Comparison of ENCODE assay signal across 1 cellular context in genomic region chr9:121267689-121268597, GRCh38.
A peak's percentile ranks its signal among the peaks of the same experiment; 100 is the strongest.
TF ChIP-seq lines count a peak whose summit lies in the region.

Gene GSN (plus strand): TSS chr9:121268162. CDS start chr9:121301972, 33,810 bp downstream.

TF ChIP-seq in HepG2, 621 proteins besides CTCF, POLR2A, EP300 and RAD21 (continued from another document and continues in another):
- TF ChIP-seq, protein P1, sequence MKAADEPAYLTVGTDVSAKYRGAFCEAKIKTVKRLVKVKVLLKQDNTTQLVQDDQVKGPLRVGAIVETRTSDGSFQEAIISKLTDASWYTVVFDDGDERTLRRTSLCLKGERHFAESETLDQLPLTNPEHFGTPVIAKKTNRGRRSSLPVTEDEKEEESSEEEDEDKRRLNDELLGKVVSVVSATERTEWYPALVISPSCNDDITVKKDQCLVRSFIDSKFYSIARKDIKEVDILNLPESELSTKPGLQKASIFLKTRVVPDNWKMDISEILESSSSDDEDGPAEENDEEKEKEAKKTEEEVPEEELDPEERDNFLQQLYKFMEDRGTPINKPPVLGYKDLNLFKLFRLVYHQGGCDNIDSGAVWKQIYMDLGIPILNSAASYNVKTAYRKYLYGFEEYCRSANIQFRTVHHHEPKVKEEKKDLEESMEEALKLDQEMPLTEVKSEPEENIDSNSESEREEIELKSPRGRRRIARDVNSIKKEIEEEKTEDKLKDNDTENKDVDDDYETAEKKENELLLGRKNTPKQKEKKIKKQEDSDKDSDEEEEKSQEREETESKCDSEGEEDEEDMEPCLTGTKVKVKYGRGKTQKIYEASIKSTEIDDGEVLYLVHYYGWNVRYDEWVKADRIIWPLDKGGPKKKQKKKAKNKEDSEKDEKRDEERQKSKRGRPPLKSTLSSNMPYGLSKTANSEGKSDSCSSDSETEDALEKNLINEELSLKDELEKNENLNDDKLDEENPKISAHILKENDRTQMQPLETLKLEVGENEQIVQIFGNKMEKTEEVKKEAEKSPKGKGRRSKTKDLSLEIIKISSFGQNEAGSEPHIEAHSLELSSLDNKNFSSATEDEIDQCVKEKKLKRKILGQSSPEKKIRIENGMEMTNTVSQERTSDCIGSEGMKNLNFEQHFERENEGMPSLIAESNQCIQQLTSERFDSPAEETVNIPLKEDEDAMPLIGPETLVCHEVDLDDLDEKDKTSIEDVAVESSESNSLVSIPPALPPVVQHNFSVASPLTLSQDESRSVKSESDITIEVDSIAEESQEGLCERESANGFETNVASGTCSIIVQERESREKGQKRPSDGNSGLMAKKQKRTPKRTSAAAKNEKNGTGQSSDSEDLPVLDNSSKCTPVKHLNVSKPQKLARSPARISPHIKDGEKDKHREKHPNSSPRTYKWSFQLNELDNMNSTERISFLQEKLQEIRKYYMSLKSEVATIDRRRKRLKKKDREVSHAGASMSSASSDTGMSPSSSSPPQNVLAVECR (CRISPR knock-in tag; IDR thresholded peaks at IDR 0.05; ENCODE audit: borderline replicate concordance) = no peak
- TF ChIP-seq ZNF20 (CRISPR knock-in tag; IDR thresholded peaks at IDR 0.05) = no peak
- TF ChIP-seq CENPBD1 (CRISPR knock-in tag; IDR thresholded peaks at IDR 0.05; ENCODE audit: borderline replicate concordance, low read depth) = no peak
- no peak for TF ChIP-seq KLF9 (CRISPR knock-in tag; IDR thresholded peaks at IDR 0.05; ENCODE audit: low read depth)
- TF ChIP-seq GZF1 (CRISPR knock-in tag; IDR thresholded peaks at IDR 0.05) = no peak
- TF ChIP-seq HINFP (CRISPR knock-in tag; IDR thresholded peaks at IDR 0.05; ENCODE audit: low read depth) = no peak
- no peak for TF ChIP-seq ATRX (CRISPR knock-in tag; IDR thresholded peaks at IDR 0.05; ENCODE audit: borderline replicate concordance)
- TF ChIP-seq MBD4 (IDR thresholded peaks at IDR 0.05; ENCODE audit: borderline replicate concordance, low read length) = no peak
- TF ChIP-seq, protein P2, sequence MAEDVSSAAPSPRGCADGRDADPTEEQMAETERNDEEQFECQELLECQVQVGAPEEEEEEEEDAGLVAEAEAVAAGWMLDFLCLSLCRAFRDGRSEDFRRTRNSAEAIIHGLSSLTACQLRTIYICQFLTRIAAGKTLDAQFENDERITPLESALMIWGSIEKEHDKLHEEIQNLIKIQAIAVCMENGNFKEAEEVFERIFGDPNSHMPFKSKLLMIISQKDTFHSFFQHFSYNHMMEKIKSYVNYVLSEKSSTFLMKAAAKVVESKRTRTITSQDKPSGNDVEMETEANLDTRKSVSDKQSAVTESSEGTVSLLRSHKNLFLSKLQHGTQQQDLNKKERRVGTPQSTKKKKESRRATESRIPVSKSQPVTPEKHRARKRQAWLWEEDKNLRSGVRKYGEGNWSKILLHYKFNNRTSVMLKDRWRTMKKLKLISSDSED (CRISPR knock-in tag; IDR thresholded peaks at IDR 0.05) = peak; percentile 45; the same call in 1 of the 2 replicates
- TF ChIP-seq GMEB1 (CRISPR knock-in tag; IDR thresholded peaks at IDR 0.05; ENCODE audit: borderline replicate concordance) = no peak
- TF ChIP-seq ZNF329 (CRISPR knock-in tag; IDR thresholded peaks at IDR 0.05; ENCODE audit: low read depth) = no peak
- TF ChIP-seq ZHX1 (CRISPR knock-in tag; IDR thresholded peaks at IDR 0.05; ENCODE audit: low read depth) = no peak
- no peak for TF ChIP-seq ZNF691 (CRISPR knock-in tag; IDR thresholded peaks at IDR 0.05; ENCODE audit: borderline replicate concordance, low read depth)
- no peak for TF ChIP-seq ZNF468 (CRISPR knock-in tag; IDR thresholded peaks at IDR 0.05)
- no peak for TF ChIP-seq JDP2 (CRISPR knock-in tag; IDR thresholded peaks at IDR 0.05; ENCODE audit: borderline replicate concordance)
- TF ChIP-seq KAT8 (CRISPR knock-in tag; IDR thresholded peaks at IDR 0.05) = 0 out of 2 replicates have a peak, but pooled peaks have one; percentile 12
- TF ChIP-seq MNT (IDR thresholded peaks at IDR 0.05) = no peak
- no peak for TF ChIP-seq ZNF83 (CRISPR knock-in tag; IDR thresholded peaks at IDR 0.05; ENCODE audit: borderline replicate concordance)
- no peak for TF ChIP-seq NAIF1 (CRISPR knock-in tag; IDR thresholded peaks at IDR 0.05; ENCODE audit: borderline replicate concordance)
- TF ChIP-seq XBP1 (CRISPR knock-in tag; IDR thresholded peaks at IDR 0.05) = no peak
- TF ChIP-seq ZNF850 (CRISPR knock-in tag; conservative IDR thresholded peaks at IDR 0.05) = no peak
- TF ChIP-seq TBX3 (IDR thresholded peaks at IDR 0.05; ENCODE audit: borderline replicate concordance) = no peak
- no peak for TF ChIP-seq ZBTB8A (CRISPR knock-in tag; IDR thresholded peaks at IDR 0.05; ENCODE audit: borderline replicate concordance, low read depth)
- TF ChIP-seq ZNF234 (CRISPR knock-in tag; conservative IDR thresholded peaks at IDR 0.05) = no peak
- no peak for TF ChIP-seq TOE1 (CRISPR knock-in tag; IDR thresholded peaks at IDR 0.05)
- no peak for TF ChIP-seq ZNF891 (CRISPR knock-in tag; IDR thresholded peaks at IDR 0.05)
- TF ChIP-seq CHD2 (IDR thresholded peaks at IDR 0.05; ENCODE audit: low read depth, low read length) = no peak
- no peak for TF ChIP-seq ZNF44 (CRISPR knock-in tag; IDR thresholded peaks at IDR 0.05)
- no peak for TF ChIP-seq SIX1 (CRISPR knock-in tag; IDR thresholded peaks at IDR 0.05; ENCODE audit: borderline replicate concordance)
- TF ChIP-seq HDAC1 (CRISPR knock-in tag; IDR thresholded peaks at IDR 0.05) = peak; percentile 48; the same call in 1 of the 2 replicates
- TF ChIP-seq ZNF264 (CRISPR knock-in tag; IDR thresholded peaks at IDR 0.05) = no peak
- no peak for TF ChIP-seq SOX5 (CRISPR knock-in tag; IDR thresholded peaks at IDR 0.05; ENCODE audit: borderline replicate concordance)
- TF ChIP-seq ZNF7 (CRISPR knock-in tag; IDR thresholded peaks at IDR 0.05) = no peak
- no peak for TF ChIP-seq ZNF614 (CRISPR knock-in tag; IDR thresholded peaks at IDR 0.05; ENCODE audit: borderline replicate concordance)
- no peak for TF ChIP-seq CREM (IDR thresholded peaks at IDR 0.05)
- TF ChIP-seq CREM (CRISPR knock-in tag; IDR thresholded peaks at IDR 0.05) = no peak
- peak; percentile 40 for TF ChIP-seq ZFY (CRISPR knock-in tag; IDR thresholded peaks at IDR 0.05)
- no peak for TF ChIP-seq ONECUT2 (CRISPR knock-in tag; IDR thresholded peaks at IDR 0.05)
- no peak for TF ChIP-seq ZNF672 (CRISPR knock-in tag; IDR thresholded peaks at IDR 0.05)
- no peak for TF ChIP-seq ZEB1 (IDR thresholded peaks at IDR 0.05; ENCODE audit: insufficient replicate concordance, low read depth)
- TF ChIP-seq ZBTB43 (CRISPR knock-in tag; conservative IDR thresholded peaks at IDR 0.05) = no peak
- no peak for TF ChIP-seq CREBL2 (CRISPR knock-in tag; IDR thresholded peaks at IDR 0.05; ENCODE audit: borderline replicate concordance)
- TF ChIP-seq TOPORS (CRISPR knock-in tag; IDR thresholded peaks at IDR 0.05) = no peak
- no peak for TF ChIP-seq FOXP1 (IDR thresholded peaks at IDR 0.05)
- TF ChIP-seq FOXP1 (CRISPR knock-in tag; IDR thresholded peaks at IDR 0.05) = no peak
- TF ChIP-seq ARNT2 (CRISPR knock-in tag; IDR thresholded peaks at IDR 0.05; ENCODE audit: low read depth) = no peak
- peak; percentile 81 for TF ChIP-seq SAP130 (CRISPR knock-in tag; IDR thresholded peaks at IDR 0.05; ENCODE audit: low read depth)
- TF ChIP-seq FOXK2 (IDR thresholded peaks at IDR 0.05) = no peak
- TF ChIP-seq KDM5B (CRISPR knock-in tag; IDR thresholded peaks at IDR 0.05; ENCODE audit: borderline replicate concordance) = peak; percentile 22; the same call in 1 of the 2 replicates
- no peak for TF ChIP-seq PTBP1 (IDR thresholded peaks at IDR 0.05; ENCODE audit: low read depth, low read length, poor library complexity, severe bottlenecking)
- TF ChIP-seq HNF1B (CRISPR knock-in tag; IDR thresholded peaks at IDR 0.05) = no peak; the same call in 1 of the 2 replicates
- peak; percentile 67 for TF ChIP-seq POLR2G (IDR thresholded peaks at IDR 0.05; ENCODE audit: low read depth, low read length)
- TF ChIP-seq ZNF746 (CRISPR knock-in tag; IDR thresholded peaks at IDR 0.05) = no peak
- TF ChIP-seq ZNF441 (CRISPR knock-in tag; IDR thresholded peaks at IDR 0.05; ENCODE audit: borderline replicate concordance) = no peak
